In the genomic region with DNA sequence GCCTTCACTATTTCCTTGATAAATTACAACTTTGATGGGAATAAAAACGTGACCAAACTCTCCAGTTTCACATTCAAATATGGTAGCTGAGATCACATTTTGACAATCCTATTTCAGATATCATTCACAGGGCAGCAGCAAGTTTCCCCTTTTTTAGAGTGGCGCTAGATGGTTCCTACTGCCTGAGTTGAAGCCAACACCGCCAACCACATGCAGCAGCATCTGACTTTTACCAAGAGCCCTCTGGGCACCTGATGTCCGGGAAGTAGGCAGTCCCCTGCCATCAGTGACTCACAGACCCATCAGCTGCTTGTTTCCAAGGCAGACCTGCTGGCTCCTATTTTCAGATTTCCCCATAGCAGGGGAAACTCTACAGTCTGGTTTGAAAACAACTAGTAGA, we compare ENCODE assay signal across 1 cellular context.
TF ChIP-seq lines count a peak whose summit lies in the region.

No MANE protein-coding gene starts in this region.

TF ChIP-seq in HepG2, 621 proteins besides CTCF, POLR2A, EP300 and RAD21:
- TF ChIP-seq AKAP8 (CRISPR knock-in tag; IDR thresholded peaks at IDR 0.05) (no peak), ATRX (CRISPR knock-in tag; IDR thresholded peaks at IDR 0.05; ENCODE audit: borderline replicate concordance) (no peak), TCF7 (IDR thresholded peaks at IDR 0.05; ENCODE audit: low read depth) (no peak), ZFP36L2 (CRISPR knock-in tag; IDR thresholded peaks at IDR 0.05) (no peak), SRY (CRISPR knock-in tag; IDR thresholded peaks at IDR 0.05) (no peak), ZNF678 (CRISPR knock-in tag; IDR thresholded peaks at IDR 0.05) (no peak), MED8 (CRISPR knock-in tag; IDR thresholded peaks at IDR 0.05; ENCODE audit: insufficient replicate concordance) (no peak)
TF ChIP-seq in HepG2: peak in this region for 0.
